In the genomic region with DNA sequence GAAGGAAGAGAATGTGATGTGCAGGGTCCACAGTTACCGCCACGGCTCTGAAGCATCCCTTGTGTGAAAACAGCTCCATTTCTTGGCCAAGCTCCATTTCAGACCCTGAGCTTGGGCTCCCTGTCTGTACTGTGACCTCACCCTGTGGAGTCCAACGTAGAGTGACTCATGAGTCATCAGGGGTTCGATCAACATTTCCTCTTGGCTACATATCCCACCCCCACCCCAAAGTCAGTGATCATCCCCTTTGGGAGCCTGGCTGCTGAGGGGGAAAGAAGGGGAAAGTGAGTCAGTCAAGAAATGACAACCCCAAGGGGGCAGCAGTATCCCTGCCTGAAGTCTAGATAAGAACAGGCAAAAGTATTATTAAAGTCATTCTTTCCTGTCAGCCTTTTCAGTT, we compare ENCODE assay signal across 8 cellular contexts.
A peak's percentile ranks its signal among the peaks of the same experiment; 100 is the strongest.
DNase-seq lines count a peak whose midpoint lies in the region; ATAC-seq and TF ChIP-seq lines count a peak whose summit lies in the region.

No MANE protein-coding gene starts in this region.

- no peak for ATAC-seq in HG03354 (IDR thresholded peaks at IDR 0.05; ENCODE audit: poor library complexity, severe bottlenecking, unreplicated experiment)

- no peaks in the 10 kb centered on the region for H3K36me3 ChIP-seq in WERI-Rb-1

- no peak overlapping the region for H3K4me3 ChIP-seq in WERI-Rb-1 (ENCODE audit: low read depth, low read length)
- H3K4me3 ChIP-seq in coronary artery, result no peak overlapping the region

- no peak overlapping the region for H3K27ac ChIP-seq in WERI-Rb-1
- H3K27ac ChIP-seq in coronary artery, result no peak overlapping the region

- TF ChIP-seq CTCF in GM12873 (IDR thresholded peaks at IDR 0.05; ENCODE audit: insufficient read depth, low read depth, low read length, missing control alignments) (peak; percentile 42), WERI-Rb-1 (IDR thresholded peaks at IDR 0.05; ENCODE audit: low read depth, low read length) (peak; percentile 21; the same call in 1 of the 2 replicates), coronary artery (IDR thresholded peaks at IDR 0.05) (no peak)

- no peaks in the 10 kb centered on the region for H3K27me3 ChIP-seq in WERI-Rb-1 (ENCODE audit: insufficient read depth, low read depth, severe bottlenecking)

- DNase-seq in WERI-Rb-1, result no peak
- DNase-seq in coronary artery (ENCODE audit: low spot score), result peak; percentile 41
- peak; percentile 42 to 47 for DNase-seq in stimulated activated CD4-positive, alpha-beta T cell treated with anti-CD3 and anti-CD28 coated beads, Interleukin-2, amount 100 ng/mL, for 48 hours
- DNase-seq in DMS153 (lab: John Stamatoyannopoulos, UW), result no peak
- DNase-seq in AG20443 (ENCODE audit: low spot score), result no peak
- DNase-seq in H4 (ENCODE audit: low spot score), result no peak

- no peaks in the 10 kb centered on the region for H3K9me3 ChIP-seq in WERI-Rb-1 (ENCODE audit: severe bottlenecking)

Comparison
In these comparisons a context has a peak if more than half of its experiments do, and no peak if none do; other contexts are left out.
1. DNase-seq: peak in coronary artery (single experiment) and stimulated activated CD4-positive, alpha-beta T cell treated with anti-CD3 and anti-CD28 coated beads, Interleukin-2, amount 100 ng/mL, for 48 hours (2 of 2); none in WERI-Rb-1 (single experiment), DMS153 (single experiment), AG20443 (single experiment) and H4 (single experiment).